Comparison of ENCODE assay signal across 9 cellular contexts in the genomic region with DNA sequence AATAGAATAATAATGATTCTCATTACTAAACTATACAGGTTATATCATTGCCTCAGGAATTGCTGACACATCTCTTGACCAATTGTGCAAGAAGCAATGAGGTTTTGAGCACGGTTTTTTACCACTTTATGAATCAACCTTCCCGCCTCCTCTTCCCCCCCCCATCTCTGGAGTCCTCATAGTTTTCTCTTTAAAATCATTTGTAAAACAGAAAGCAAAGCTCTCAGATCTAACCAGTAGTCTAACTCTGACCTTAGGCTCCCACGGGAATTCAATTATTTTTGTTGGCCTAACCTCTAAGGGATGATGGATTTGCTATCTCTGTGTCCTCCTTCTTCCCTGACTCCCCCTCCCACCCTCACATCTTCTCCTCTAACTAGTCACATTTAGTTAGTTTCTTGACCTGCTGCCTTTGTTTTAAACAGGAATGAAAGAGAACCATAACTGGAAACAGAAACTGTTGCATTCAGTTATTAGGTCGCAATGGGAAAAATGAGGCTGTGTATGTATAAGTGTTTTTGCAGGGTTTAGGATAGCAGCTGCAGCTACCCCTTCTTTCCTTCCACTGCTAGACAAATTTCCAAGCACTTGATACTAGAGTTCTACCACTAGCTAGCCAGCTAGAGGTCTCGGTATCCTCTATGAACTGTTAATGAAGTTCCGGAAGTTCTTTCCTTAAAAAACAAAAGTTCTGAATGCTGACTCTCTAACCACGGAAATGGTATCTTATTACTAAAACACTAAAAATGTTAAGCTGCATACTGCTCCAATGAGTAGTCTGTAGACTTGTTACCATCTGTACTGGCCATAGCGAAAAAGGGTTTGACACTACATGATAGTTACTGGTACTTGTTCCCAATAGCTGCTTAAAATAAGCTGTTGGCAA.
DNase-seq lines count a peak whose midpoint lies in the region; ATAC-seq lines count a peak whose summit lies in the region.
"Had no signal": no experiment of that assay in that cellular context is flagged by ENCODE, and none has a peak within 500 bp of the region (broad histone marks: within the 10 kb centered on the region; RNA-seq: fewer than 3 reads in every experiment).

No MANE protein-coding gene starts in this region.

- peak; percentile 61 for DNase-seq in activated CD8-positive, alpha-beta memory T cell treated with anti-CD3 and anti-CD28 coated beads for 24 hours
- no peak for DNase-seq in activated CD8-positive, alpha-beta memory T cell treated with anti-CD3 and anti-CD28 coated beads, Interleukin-2, amount 50 U/mL, for 48 hours
- DNase-seq in HK-2 (ENCODE audit: unreplicated experiment): peak; percentile 41
- peak; percentile 72 for DNase-seq in activated CD8-positive, alpha-beta memory T cell treated with anti-CD3 and anti-CD28 coated beads, Interleukin-2, amount 10 ng/mL, durations not matched to agents 7 days and 5 days
- DNase-seq in glomerular visceral epithelial cell (ENCODE audit: extremely low spot score): peak; percentile 70
- DNase-seq in stimulated activated CD4-positive, alpha-beta T cell treated with anti-CD3 and anti-CD28 coated beads, TNF-alpha, amount 100 ng/mL, for 24 hours (ENCODE audit: low read depth in 3 of 3): peak; percentile 19 to 45 (median 40)
- no peak for DNase-seq in GDM1 (lab: John Stamatoyannopoulos, UW)
- DNase-seq: DND-41 had no signal

- no peaks in the 10 kb centered on the region for H3K27me3 Mint-ChIP-seq in activated CD8-positive, alpha-beta memory T cell treated with anti-CD3 and anti-CD28 coated beads, Interleukin-2, amount 10 ng/mL, durations not matched to agents 7 days and 5 days

- peak; percentile 75 for ATAC-seq in activated CD8-positive, alpha-beta memory T cell treated with anti-CD3 and anti-CD28 coated beads, Interleukin-2, amount 10 ng/mL, durations not matched to agents 7 days and 5 days
- no peak for ATAC-seq in GM18520 (IDR thresholded peaks at IDR 0.05; ENCODE audit: unreplicated experiment)

- peaks cover 8% of the 10 kb centered on the region for H3K36me3 Mint-ChIP-seq in activated CD8-positive, alpha-beta memory T cell treated with anti-CD3 and anti-CD28 coated beads, Interleukin-2, amount 10 ng/mL, durations not matched to agents 7 days and 5 days

- peak overlapping the region; percentile 72 for H3K4me3 Mint-ChIP-seq in activated CD8-positive, alpha-beta memory T cell treated with anti-CD3 and anti-CD28 coated beads, Interleukin-2, amount 10 ng/mL, durations not matched to agents 7 days and 5 days

- H3K4me1 Mint-ChIP-seq in activated CD8-positive, alpha-beta memory T cell treated with anti-CD3 and anti-CD28 coated beads, Interleukin-2, amount 10 ng/mL, durations not matched to agents 7 days and 5 days: peaks cover 55% of the 10 kb centered on the region

- CTCF ChIA-PET in activated CD8-positive, alpha-beta memory T cell treated with anti-CD3 and anti-CD28 coated beads, Interleukin-2, amount 10 ng/mL, durations not matched to agents 7 days and 5 days (lab: Charles Lee): interaction anchor here (1.3 kb wide), 1 partner anchor 69 kb away, joined by 13 read pairs; the partner anchor contains the start of gene SUDS3

- H3K9me3 Mint-ChIP-seq in activated CD8-positive, alpha-beta memory T cell treated with anti-CD3 and anti-CD28 coated beads, Interleukin-2, amount 10 ng/mL, durations not matched to agents 7 days and 5 days (ENCODE audit: low read depth): no peaks in the 10 kb centered on the region

- peak overlapping the region; percentile 84 for H3K27ac Mint-ChIP-seq in activated CD8-positive, alpha-beta memory T cell treated with anti-CD3 and anti-CD28 coated beads, Interleukin-2, amount 10 ng/mL, durations not matched to agents 7 days and 5 days

Comparison
In these comparisons a context has a peak if more than half of its experiments do, and no peak if none do; other contexts are left out.
1. DNase-seq: peak in activated CD8-positive, alpha-beta memory T cell treated with anti-CD3 and anti-CD28 coated beads for 24 hours (single experiment), HK-2 (single experiment), activated CD8-positive, alpha-beta memory T cell treated with anti-CD3 and anti-CD28 coated beads, Interleukin-2, amount 10 ng/mL, durations not matched to agents 7 days and 5 days (single experiment), glomerular visceral epithelial cell (single experiment) and stimulated activated CD4-positive, alpha-beta T cell treated with anti-CD3 and anti-CD28 coated beads, TNF-alpha, amount 100 ng/mL, for 24 hours (3 of 3); none in activated CD8-positive, alpha-beta memory T cell treated with anti-CD3 and anti-CD28 coated beads, Interleukin-2, amount 50 U/mL, for 48 hours (single experiment) and GDM1 (single experiment).